Comparison of ENCODE assay signal across 2 cellular contexts in the genomic region with DNA sequence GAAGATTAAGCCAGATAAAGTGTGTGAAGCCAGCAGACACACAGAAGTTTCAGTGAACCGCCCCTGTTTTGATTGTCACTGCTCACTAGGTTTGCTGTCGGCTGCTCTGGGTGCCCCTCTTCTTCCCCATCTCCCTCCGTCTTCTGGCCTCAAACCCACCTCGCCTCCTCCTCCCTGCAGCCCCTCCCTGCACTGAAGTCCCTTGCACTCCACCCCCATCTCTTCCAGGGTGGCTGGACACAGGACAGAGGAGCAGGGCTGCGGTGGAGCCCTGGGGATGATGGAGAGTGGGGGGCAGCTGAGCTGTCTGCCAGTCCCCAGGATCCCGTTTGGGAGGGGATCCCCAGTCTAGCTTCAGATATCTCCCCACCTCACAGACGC.
A peak's percentile ranks its signal among the peaks of the same experiment; 100 is the strongest.
TF ChIP-seq lines count a peak whose summit lies in the region.

No MANE protein-coding gene starts in this region.

TF ChIP-seq in IMR-90, 13 proteins besides CTCF, POLR2A, EP300 and RAD21:
- TF ChIP-seq MXI1 (IDR thresholded peaks at IDR 0.05; ENCODE audit: borderline replicate concordance, low read depth, low read length) (no peak), BHLHE40 (IDR thresholded peaks at IDR 0.05; ENCODE audit: low read depth, low read length) (no peak), CEBPB (IDR thresholded peaks at IDR 0.05; ENCODE audit: low read depth, low read length) (no peak), MAZ (IDR thresholded peaks at IDR 0.05; ENCODE audit: borderline replicate concordance, low read depth, low read length) (no peak), MAFK (IDR thresholded peaks at IDR 0.05; ENCODE audit: low read depth, low read length) (no peak), FOS (IDR thresholded peaks at IDR 0.05; ENCODE audit: low read depth, low read length) (no peak), NFE2L2 (IDR thresholded peaks at IDR 0.05; ENCODE audit: low read depth, low read length) (no peak), RFX5 (IDR thresholded peaks at IDR 0.05; ENCODE audit: low read depth, low read length) (no peak), RCOR1 (IDR thresholded peaks at IDR 0.05; ENCODE audit: insufficient replicate concordance, low read length) (no peak), SMC3 (IDR thresholded peaks at IDR 0.05; ENCODE audit: low read depth, low read length) (no peak), CHD1 (IDR thresholded peaks at IDR 0.05; ENCODE audit: low read depth, low read length) (no peak)
- TF ChIP-seq, protein P1, sequence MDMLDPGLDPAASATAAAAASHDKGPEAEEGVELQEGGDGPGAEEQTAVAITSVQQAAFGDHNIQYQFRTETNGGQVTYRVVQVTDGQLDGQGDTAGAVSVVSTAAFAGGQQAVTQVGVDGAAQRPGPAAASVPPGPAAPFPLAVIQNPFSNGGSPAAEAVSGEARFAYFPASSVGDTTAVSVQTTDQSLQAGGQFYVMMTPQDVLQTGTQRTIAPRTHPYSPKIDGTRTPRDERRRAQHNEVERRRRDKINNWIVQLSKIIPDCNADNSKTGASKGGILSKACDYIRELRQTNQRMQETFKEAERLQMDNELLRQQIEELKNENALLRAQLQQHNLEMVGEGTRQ (IDR thresholded peaks at IDR 0.05; ENCODE audit: low read depth, low read length), result no peak
- TF ChIP-seq, protein P2, sequence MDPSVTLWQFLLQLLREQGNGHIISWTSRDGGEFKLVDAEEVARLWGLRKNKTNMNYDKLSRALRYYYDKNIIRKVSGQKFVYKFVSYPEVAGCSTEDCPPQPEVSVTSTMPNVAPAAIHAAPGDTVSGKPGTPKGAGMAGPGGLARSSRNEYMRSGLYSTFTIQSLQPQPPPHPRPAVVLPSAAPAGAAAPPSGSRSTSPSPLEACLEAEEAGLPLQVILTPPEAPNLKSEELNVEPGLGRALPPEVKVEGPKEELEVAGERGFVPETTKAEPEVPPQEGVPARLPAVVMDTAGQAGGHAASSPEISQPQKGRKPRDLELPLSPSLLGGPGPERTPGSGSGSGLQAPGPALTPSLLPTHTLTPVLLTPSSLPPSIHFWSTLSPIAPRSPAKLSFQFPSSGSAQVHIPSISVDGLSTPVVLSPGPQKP (IDR thresholded peaks at IDR 0.05; ENCODE audit: borderline replicate concordance, low read depth, low read length), result no peak

TF ChIP-seq in GM12878, 131 proteins besides CTCF, POLR2A, EP300 and RAD21:
- TF ChIP-seq, protein P3, sequence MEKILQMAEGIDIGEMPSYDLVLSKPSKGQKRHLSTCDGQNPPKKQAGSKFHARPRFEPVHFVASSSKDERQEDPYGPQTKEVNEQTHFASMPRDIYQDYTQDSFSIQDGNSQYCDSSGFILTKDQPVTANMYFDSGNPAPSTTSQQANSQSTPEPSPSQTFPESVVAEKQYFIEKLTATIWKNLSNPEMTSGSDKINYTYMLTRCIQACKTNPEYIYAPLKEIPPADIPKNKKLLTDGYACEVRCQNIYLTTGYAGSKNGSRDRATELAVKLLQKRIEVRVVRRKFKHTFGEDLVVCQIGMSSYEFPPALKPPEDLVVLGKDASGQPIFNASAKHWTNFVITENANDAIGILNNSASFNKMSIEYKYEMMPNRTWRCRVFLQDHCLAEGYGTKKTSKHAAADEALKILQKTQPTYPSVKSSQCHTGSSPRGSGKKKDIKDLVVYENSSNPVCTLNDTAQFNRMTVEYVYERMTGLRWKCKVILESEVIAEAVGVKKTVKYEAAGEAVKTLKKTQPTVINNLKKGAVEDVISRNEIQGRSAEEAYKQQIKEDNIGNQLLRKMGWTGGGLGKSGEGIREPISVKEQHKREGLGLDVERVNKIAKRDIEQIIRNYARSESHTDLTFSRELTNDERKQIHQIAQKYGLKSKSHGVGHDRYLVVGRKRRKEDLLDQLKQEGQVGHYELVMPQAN (conservative IDR thresholded peaks at IDR 0.05), result no peak
- peak; percentile 2 for TF ChIP-seq MEF2B (IDR thresholded peaks at IDR 0.05; ENCODE audit: partially characterized antibody, poor library complexity, severe bottlenecking)
TF ChIP-seq in GM12878: peak in this region for 1.
